In the genomic region with DNA sequence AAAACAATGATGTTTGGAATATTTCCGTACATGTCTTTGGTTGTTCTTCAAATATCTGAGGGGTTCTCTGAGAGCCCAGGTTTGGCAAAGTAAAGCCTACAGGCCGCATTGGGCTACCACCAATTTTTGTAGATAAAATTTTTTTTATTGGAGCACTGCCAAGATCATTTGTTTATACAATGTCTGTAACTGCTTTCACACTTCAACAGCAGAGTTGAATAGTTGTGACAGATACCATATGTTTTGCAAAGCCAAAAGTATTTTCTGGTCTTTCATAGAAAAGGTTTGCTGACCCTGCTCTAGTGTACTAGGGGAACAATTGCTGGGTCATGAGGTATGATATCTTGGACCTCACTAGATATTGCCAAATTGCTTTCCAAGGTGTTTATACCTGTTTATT, we compare ENCODE assay signal across 18 cellular contexts. TPM values are rescaled to one million over a fixed set of nuclear protein-coding genes. Genes with fewer than 3 reads are reported as not detected.
DNase-seq lines count a peak whose midpoint lies in the region; TF ChIP-seq lines count a peak whose summit lies in the region.
"Had no signal": no experiment of that assay in that cellular context is flagged by ENCODE, and none has a peak within 500 bp of the region (broad histone marks: within the 10 kb centered on the region; RNA-seq: fewer than 3 reads in every experiment).

No MANE protein-coding gene starts in this region.

- H3K36me3 ChIP-seq in A673 (ENCODE audit: insufficient read depth, low read length, poor library complexity, severe bottlenecking) (no peaks in the 10 kb centered on the region), vagina (no peaks in the 10 kb centered on the region), tibial artery (no peaks in the 10 kb centered on the region)

- CTCF ChIA-PET in A673 (lab: Charles Lee) = no interaction called here

- no peak for TF ChIP-seq POLR2A in vagina (IDR thresholded peaks at IDR 0.05)

- H3K27me3 ChIP-seq in A673 (replicated peaks; ENCODE audit: insufficient read depth, low read depth, low read length, poor library complexity) (no peaks in the 10 kb centered on the region), vagina (no peaks in the 10 kb centered on the region), tibial artery (no peaks in the 10 kb centered on the region)

- DNase-seq in NCI-H1105 treated with DMSO at 0.1 percent for 48 hours (lab: John Stamatoyannopoulos, UW) (peak; percentile 22), NCI-H1105 (lab: John Stamatoyannopoulos, UW) (no peak), A673 (ENCODE audit: low spot score) (peak; percentile 20), NCI-H510A (lab: John Stamatoyannopoulos, UW) (peak; percentile 7), dermis microvascular lymphatic vessel endothelial cell (ENCODE audit: low read depth in 2 of 2) (peak; percentile 52 to 64), vagina (ENCODE audit: extremely low spot score in 2 of 2) (no peak), coronary artery (ENCODE audit: low spot score) (no peak), tibial artery (no peak)
- DNase-seq: activated T-cell treated with anti-CD3 and anti-CD28 coated beads, Interleukin-2, amount 50 U/mL, for 4 hours; CD8-positive, alpha-beta T cell; DMS79; glutamatergic neuron; NCI-H524; stimulated activated CD4-positive, alpha-beta T cell treated with anti-CD3 and anti-CD28 coated beads, Interleukin-1b, Interleukin-23, amount 100 ng/mL, for 48 hours; T-helper 17 cell had no signal

- no TSS peak for BruUV-seq in A673 (replicated peaks; lab: Mats Ljungman, UMichigan)

- H3K27ac ChIP-seq in A673 (ENCODE audit: low read depth, low read length, poor library complexity, severe bottlenecking) (no peak overlapping the region), vagina (no peak overlapping the region), coronary artery (no peak overlapping the region), tibial artery (no peak overlapping the region)
- H3K27ac ChIP-seq: KMS-11, skin epidermis had no signal

- no peaks in the 10 kb centered on the region for H3K9me3 ChIP-seq in A673 (ENCODE audit: low read depth, low read length, poor library complexity, severe bottlenecking)
- H3K9me3 ChIP-seq in vagina = no peaks in the 10 kb centered on the region
- no peaks in the 10 kb centered on the region for H3K9me3 ChIP-seq in tibial artery

- H3K4me1 ChIP-seq in A673 (ENCODE audit: insufficient read depth, low read length, poor library complexity, severe bottlenecking) = peaks cover 7% of the 10 kb centered on the region
- peaks cover 56% of the 10 kb centered on the region for H3K4me1 ChIP-seq in vagina
- H3K4me1 ChIP-seq in tibial artery = peaks cover 0 to 33% (median 12%) of the 10 kb centered on the region in 4 donors

- POLR2A ChIA-PET in A673 (lab: Charles Lee; ENCODE audit: low non-redundant PET) = no interaction called here

- TF ChIP-seq CTCF in A673 (conservative IDR thresholded peaks at IDR 0.05; ENCODE audit: low read depth, low read length) = no peak
- no peak for TF ChIP-seq CTCF in vagina (IDR thresholded peaks at IDR 0.05)
- no peak for TF ChIP-seq CTCF in coronary artery (IDR thresholded peaks at IDR 0.05)
- TF ChIP-seq CTCF in tibial artery (IDR thresholded peaks at IDR 0.05) = no peak

- H3K4me3 ChIP-seq in A673 (ENCODE audit: low read depth, low read length, poor library complexity, severe bottlenecking) (no peak overlapping the region), vagina (no peak overlapping the region), coronary artery (no peak overlapping the region), tibial artery (no peak overlapping the region)
- H3K4me3 ChIP-seq: GM23338, skin epidermis had no signal

- intact Hi-C loops in A673 (cut with micrococcal nuclease; ENCODE audit: unreplicated experiment) = no loop called here
- intact Hi-C loops in vagina (cut with DNase I) = no loop called here
- intact Hi-C loops in tibial artery (cut with DNase I; ENCODE audit: low total_unique reads) = no loop called here

RNA-seq across cellular contexts. Expression of a gene that starts 10.5 kb away (rescaled TPM):
- 17.1 and 17.8 TPM in 2 replicates for total RNA-seq in A673 (2021)
- 15.8 and 22.6 TPM in 2 replicates for total RNA-seq in dermis microvascular lymphatic vessel endothelial cell
- 9.8 TPM for total RNA-seq in vagina

Comparison
In these comparisons a context has a peak if more than half of its experiments do, and no peak if none do; other contexts are left out.
1. DNase-seq: peak in NCI-H1105 treated with DMSO at 0.1 percent for 48 hours (single experiment), A673 (single experiment), NCI-H510A (single experiment) and dermis microvascular lymphatic vessel endothelial cell (2 of 2); none in NCI-H1105 (single experiment), vagina (0 of 2), coronary artery (single experiment) and tibial artery (0 of 2).